8 cellular contexts compared by ENCODE assay signal in the genomic region with DNA sequence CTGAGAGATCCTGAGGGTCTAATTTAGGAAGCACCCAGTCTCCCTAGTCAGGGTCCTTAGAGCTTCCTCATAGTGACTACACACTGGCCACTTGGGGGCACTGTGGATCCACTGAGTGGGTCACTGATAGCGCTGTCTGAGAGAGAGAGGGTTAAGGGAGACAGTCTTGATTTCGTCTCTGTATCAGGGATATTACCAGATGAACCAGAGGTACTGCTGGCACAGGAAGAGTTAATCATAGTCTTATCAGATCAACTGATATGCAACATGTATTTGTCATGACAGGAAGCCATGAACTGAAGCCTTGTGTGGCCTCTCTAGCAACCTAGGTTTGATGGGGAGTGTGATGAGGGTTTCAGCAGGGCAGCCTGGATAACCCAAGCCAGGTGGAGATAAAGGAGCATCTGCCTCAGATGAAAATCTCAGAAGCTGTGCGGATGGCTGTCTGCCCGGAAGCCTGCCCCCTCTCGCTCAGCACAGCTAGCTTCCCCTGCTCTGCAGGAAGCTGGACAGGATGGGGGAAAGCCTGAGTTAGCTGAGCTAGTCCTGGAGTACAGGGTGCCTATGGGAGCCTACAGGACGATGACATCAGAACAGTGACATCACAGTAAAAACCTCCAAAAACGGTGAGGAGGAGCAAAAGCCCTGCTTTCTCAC.
DNase-seq lines count a peak whose midpoint lies in the region; ATAC-seq, FAIRE-seq and TF ChIP-seq lines count a peak whose summit lies in the region.

No MANE protein-coding gene starts in this region.

- no peak for FAIRE-seq in bronchial epithelial cell (lab: Jason Lieb, UNC)

- H3K4me1 Mint-ChIP-seq in WTC11: peaks cover 4% of the 10 kb centered on the region

- no peaks in the 10 kb centered on the region for H3K36me3 ChIP-seq in bronchial epithelial cell (ENCODE audit: control insufficient read depth, insufficient read depth, low read length)

- ATAC-seq in HG02642 (IDR thresholded peaks at IDR 0.05; ENCODE audit: poor library complexity, unreplicated experiment) (peak; percentile 95), WTC11 (peak; percentile 100)

- CTCF ChIA-PET in WTC11 (lab: Charles Lee): interaction anchor here (0.5 to 3.8 kb wide), 92 partner anchors 8 to 680 kb away, joined by 3 to 61 read pairs (median 4); a partner anchor contains a TSS

- peak; percentile 70 for TF ChIP-seq CTCF in WTC11 (IDR thresholded peaks at IDR 0.05)
- TF ChIP-seq CTCF in bronchial epithelial cell (IDR thresholded peaks at IDR 0.05; ENCODE audit: insufficient read depth, low read length, severe bottlenecking): peak; percentile 85

- H3K9me3 Mint-ChIP-seq in WTC11: no peaks in the 10 kb centered on the region

- H3K36me3 Mint-ChIP-seq in WTC11: no peaks in the 10 kb centered on the region

- 0 out of 2 replicates have a peak overlapping the region, but pooled peaks have one; percentile 42 for H3K27ac Mint-ChIP-seq in WTC11

- H3K27me3 ChIP-seq in bronchial epithelial cell (ENCODE audit: control insufficient read depth, insufficient read depth, low read length): no peaks in the 10 kb centered on the region

- POLR2A ChIA-PET in WTC11 (lab: Charles Lee): interaction anchor here (1.3 kb wide), 1 partner anchor 248 kb away, joined by 3 read pairs; no protein-coding TSS in a partner anchor

- H3K4me3 ChIP-seq in bronchial epithelial cell (ENCODE audit: low read depth, low read length): no peak overlapping the region

- DNase-seq in activated gamma-delta T cell treated with Interleukin-2 at 50 U/mL for 16 hours: peak; percentile 55
- no peak for DNase-seq in activated gamma-delta T cell (lab: John Stamatoyannopoulos, UW)
- peak; percentile 1 for DNase-seq in NCI-H1092 treated with DMSO at 0.1 percent for 48 hours (lab: John Stamatoyannopoulos, UW)
- peak; percentile 86 for DNase-seq in WTC11 (ENCODE audit: low spot score)
- DNase-seq in bronchial epithelial cell (ENCODE audit: low read depth): peak; percentile 76
- peak; percentile 85 to 89 for DNase-seq in lung microvascular endothelial cell (ENCODE audit: low read depth in 2 of 2)
- DNase-seq in stimulated activated CD8-positive, alpha-beta memory T cell treated with anti-CD3 and anti-CD28 coated beads, Interleukin-15, amount 100 ng/mL, for 48 hours (ENCODE audit: low read depth in 2 of 2): peak; percentile 55 to 61

- peaks cover 5% of the 10 kb centered on the region; the same call in 1 of the 2 replicates for H3K27me3 Mint-ChIP-seq in WTC11 (ENCODE audit: low read depth)

- peak overlapping the region; percentile 42; the same call in 1 of the 2 replicates for H3K4me3 Mint-ChIP-seq in WTC11

TF ChIP-seq in WTC11, 78 proteins besides CTCF, POLR2A, EP300 and RAD21:
- TF ChIP-seq, protein P1, sequence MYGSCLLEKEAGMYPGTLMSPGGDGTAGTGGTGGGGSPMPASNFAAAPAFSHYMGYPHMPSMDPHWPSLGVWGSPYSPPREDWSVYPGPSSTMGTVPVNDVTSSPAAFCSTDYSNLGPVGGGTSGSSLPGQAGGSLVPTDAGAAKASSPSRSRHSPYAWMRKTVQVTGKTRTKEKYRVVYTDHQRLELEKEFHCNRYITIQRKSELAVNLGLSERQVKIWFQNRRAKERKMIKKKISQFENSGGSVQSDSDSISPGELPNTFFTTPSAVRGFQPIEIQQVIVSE (CRISPR knock-in tag; IDR thresholded peaks at IDR 0.05; ENCODE audit: borderline replicate concordance): no peak
- TF ChIP-seq, protein P2, sequence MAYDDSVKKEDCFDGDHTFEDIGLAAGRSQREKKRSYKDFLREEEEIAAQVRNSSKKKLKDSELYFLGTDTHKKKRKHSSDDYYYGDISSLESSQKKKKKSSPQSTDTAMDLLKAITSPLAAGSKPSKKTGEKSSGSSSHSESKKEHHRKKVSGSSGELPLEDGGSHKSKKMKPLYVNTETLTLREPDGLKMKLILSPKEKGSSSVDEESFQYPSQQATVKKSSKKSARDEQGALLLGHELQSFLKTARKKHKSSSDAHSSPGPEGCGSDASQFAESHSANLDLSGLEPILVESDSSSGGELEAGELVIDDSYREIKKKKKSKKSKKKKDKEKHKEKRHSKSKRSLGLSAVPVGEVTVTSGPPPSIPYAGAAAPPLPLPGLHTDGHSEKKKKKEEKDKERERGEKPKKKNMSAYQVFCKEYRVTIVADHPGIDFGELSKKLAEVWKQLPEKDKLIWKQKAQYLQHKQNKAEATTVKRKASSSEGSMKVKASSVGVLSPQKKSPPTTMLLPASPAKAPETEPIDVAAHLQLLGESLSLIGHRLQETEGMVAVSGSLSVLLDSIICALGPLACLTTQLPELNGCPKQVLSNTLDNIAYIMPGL (CRISPR knock-in tag; IDR thresholded peaks at IDR 0.05): 0 out of 2 replicates have a peak, but pooled peaks have one; percentile 29
- TF ChIP-seq, protein P3, sequence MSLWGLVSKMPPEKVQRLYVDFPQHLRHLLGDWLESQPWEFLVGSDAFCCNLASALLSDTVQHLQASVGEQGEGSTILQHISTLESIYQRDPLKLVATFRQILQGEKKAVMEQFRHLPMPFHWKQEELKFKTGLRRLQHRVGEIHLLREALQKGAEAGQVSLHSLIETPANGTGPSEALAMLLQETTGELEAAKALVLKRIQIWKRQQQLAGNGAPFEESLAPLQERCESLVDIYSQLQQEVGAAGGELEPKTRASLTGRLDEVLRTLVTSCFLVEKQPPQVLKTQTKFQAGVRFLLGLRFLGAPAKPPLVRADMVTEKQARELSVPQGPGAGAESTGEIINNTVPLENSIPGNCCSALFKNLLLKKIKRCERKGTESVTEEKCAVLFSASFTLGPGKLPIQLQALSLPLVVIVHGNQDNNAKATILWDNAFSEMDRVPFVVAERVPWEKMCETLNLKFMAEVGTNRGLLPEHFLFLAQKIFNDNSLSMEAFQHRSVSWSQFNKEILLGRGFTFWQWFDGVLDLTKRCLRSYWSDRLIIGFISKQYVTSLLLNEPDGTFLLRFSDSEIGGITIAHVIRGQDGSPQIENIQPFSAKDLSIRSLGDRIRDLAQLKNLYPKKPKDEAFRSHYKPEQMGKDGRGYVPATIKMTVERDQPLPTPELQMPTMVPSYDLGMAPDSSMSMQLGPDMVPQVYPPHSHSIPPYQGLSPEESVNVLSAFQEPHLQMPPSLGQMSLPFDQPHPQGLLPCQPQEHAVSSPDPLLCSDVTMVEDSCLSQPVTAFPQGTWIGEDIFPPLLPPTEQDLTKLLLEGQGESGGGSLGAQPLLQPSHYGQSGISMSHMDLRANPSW (CRISPR knock-in tag; conservative IDR thresholded peaks at IDR 0.05; ENCODE audit: low read depth): no peak
